1 cellular context compared by ENCODE assay signal in the genomic region with DNA sequence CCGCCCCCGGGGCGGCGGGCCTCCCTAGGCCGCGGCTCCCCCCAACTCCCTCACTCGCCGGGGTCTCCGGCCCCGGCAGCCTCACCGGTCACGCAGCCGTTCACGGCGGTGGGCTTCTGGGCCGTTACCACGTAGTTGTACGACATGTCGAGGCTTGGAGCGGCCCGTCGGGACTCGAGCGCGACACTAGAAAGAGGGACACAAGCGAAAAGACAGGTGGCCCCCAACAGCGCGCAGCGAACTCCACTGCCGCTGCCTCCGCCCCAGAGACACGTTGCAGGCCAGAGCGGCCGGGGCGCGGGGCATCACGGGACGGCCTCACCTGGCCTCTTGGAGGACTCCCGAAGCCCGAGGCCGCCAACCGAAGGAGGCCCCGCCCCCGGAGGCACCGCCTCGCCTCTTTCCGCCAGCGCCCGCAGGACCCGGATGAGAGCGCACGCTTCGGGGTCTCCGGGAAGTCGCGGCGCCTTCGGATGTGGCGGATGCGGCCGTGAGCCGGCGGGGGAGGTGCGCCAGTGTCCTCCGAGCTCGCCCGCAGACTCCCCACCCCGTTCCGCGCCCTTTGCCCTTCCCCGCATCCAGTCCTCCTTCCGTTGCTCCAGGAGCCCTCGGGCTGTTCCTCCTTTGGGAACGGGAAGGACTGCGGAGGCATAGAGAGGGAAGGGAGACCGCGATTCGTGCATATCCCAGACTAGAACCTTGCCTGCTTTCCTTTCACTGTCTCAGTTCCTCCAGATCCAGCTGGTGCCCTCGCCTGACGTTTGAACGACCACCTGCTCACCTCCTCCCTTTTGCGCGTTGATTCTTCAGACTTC.
A peak's percentile ranks its signal among the peaks of the same experiment; 100 is the strongest.
TF ChIP-seq lines count a peak whose summit lies in the region.

A gene (minus strand): TSS at position 283 of the 815 bp plus-strand sequence. CDS start 137 bp downstream, at position 146.
A gene with protein sequence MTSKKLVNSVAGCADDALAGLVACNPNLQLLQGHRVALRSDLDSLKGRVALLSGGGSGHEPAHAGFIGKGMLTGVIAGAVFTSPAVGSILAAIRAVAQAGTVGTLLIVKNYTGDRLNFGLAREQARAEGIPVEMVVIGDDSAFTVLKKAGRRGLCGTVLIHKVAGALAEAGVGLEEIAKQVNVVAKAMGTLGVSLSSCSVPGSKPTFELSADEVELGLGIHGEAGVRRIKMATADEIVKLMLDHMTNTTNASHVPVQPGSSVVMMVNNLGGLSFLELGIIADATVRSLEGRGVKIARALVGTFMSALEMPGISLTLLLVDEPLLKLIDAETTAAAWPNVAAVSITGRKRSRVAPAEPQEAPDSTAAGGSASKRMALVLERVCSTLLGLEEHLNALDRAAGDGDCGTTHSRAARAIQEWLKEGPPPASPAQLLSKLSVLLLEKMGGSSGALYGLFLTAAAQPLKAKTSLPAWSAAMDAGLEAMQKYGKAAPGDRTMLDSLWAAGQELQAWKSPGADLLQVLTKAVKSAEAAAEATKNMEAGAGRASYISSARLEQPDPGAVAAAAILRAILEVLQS (plus strand): TSS at position 406 of the 815 bp plus-strand sequence. CDS start 1,501 bp downstream, outside the sequence.

TF ChIP-seq in K562, 482 proteins besides CTCF, POLR2A, EP300 and RAD21 (continued from another document and continues in another):
- TF ChIP-seq, protein P1, sequence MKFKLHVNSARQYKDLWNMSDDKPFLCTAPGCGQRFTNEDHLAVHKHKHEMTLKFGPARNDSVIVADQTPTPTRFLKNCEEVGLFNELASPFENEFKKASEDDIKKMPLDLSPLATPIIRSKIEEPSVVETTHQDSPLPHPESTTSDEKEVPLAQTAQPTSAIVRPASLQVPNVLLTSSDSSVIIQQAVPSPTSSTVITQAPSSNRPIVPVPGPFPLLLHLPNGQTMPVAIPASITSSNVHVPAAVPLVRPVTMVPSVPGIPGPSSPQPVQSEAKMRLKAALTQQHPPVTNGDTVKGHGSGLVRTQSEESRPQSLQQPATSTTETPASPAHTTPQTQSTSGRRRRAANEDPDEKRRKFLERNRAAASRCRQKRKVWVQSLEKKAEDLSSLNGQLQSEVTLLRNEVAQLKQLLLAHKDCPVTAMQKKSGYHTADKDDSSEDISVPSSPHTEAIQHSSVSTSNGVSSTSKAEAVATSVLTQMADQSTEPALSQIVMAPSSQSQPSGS (CRISPR knock-in tag; IDR thresholded peaks at IDR 0.05) = no peak
- no peak for TF ChIP-seq NFIX (CRISPR knock-in tag; IDR thresholded peaks at IDR 0.05; ENCODE audit: low read depth)
- TF ChIP-seq, protein P2, sequence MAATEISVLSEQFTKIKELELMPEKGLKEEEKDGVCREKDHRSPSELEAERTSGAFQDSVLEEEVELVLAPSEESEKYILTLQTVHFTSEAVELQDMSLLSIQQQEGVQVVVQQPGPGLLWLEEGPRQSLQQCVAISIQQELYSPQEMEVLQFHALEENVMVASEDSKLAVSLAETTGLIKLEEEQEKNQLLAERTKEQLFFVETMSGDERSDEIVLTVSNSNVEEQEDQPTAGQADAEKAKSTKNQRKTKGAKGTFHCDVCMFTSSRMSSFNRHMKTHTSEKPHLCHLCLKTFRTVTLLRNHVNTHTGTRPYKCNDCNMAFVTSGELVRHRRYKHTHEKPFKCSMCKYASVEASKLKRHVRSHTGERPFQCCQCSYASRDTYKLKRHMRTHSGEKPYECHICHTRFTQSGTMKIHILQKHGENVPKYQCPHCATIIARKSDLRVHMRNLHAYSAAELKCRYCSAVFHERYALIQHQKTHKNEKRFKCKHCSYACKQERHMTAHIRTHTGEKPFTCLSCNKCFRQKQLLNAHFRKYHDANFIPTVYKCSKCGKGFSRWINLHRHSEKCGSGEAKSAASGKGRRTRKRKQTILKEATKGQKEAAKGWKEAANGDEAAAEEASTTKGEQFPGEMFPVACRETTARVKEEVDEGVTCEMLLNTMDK (IDR thresholded peaks at IDR 0.05; ENCODE audit: borderline replicate concordance, insufficient read depth, low read depth, low read length, poor library complexity, severe bottlenecking) = peak; percentile 2
- TF ChIP-seq MCM2 (IDR thresholded peaks at IDR 0.05; ENCODE audit: low read depth) = no peak
- no peak for TF ChIP-seq SMARCC2 (IDR thresholded peaks at IDR 0.05; ENCODE audit: low read depth)
- no peak for TF ChIP-seq MTF1 (CRISPR knock-in tag; IDR thresholded peaks at IDR 0.05; ENCODE audit: borderline replicate concordance)
- TF ChIP-seq COPS2 (conservative IDR thresholded peaks at IDR 0.05) = no peak
- TF ChIP-seq, protein P3, sequence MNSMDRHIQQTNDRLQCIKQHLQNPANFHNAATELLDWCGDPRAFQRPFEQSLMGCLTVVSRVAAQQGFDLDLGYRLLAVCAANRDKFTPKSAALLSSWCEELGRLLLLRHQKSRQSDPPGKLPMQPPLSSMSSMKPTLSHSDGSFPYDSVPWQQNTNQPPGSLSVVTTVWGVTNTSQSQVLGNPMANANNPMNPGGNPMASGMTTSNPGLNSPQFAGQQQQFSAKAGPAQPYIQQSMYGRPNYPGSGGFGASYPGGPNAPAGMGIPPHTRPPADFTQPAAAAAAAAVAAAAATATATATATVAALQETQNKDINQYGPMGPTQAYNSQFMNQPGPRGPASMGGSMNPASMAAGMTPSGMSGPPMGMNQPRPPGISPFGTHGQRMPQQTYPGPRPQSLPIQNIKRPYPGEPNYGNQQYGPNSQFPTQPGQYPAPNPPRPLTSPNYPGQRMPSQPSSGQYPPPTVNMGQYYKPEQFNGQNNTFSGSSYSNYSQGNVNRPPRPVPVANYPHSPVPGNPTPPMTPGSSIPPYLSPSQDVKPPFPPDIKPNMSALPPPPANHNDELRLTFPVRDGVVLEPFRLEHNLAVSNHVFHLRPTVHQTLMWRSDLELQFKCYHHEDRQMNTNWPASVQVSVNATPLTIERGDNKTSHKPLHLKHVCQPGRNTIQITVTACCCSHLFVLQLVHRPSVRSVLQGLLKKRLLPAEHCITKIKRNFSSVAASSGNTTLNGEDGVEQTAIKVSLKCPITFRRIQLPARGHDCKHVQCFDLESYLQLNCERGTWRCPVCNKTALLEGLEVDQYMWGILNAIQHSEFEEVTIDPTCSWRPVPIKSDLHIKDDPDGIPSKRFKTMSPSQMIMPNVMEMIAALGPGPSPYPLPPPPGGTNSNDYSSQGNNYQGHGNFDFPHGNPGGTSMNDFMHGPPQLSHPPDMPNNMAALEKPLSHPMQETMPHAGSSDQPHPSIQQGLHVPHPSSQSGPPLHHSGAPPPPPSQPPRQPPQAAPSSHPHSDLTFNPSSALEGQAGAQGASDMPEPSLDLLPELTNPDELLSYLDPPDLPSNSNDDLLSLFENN (IDR thresholded peaks at IDR 0.05; ENCODE audit: low read depth in 2 of 2, low read length in 2 of 2) = 0 out of 4 replicates have a peak, but pooled peaks of 1 of the 2 experiments have one; percentile 28
- TF ChIP-seq MYC (IDR thresholded peaks at IDR 0.05; ENCODE audit: low read depth, low read length) = peak; percentile 92
- peak; percentile 29; the same call in 1 of the 2 replicates for TF ChIP-seq MYC (CRISPR knock-in tag; IDR thresholded peaks at IDR 0.05; ENCODE audit: borderline replicate concordance, low read depth)
- TF ChIP-seq, protein P4, sequence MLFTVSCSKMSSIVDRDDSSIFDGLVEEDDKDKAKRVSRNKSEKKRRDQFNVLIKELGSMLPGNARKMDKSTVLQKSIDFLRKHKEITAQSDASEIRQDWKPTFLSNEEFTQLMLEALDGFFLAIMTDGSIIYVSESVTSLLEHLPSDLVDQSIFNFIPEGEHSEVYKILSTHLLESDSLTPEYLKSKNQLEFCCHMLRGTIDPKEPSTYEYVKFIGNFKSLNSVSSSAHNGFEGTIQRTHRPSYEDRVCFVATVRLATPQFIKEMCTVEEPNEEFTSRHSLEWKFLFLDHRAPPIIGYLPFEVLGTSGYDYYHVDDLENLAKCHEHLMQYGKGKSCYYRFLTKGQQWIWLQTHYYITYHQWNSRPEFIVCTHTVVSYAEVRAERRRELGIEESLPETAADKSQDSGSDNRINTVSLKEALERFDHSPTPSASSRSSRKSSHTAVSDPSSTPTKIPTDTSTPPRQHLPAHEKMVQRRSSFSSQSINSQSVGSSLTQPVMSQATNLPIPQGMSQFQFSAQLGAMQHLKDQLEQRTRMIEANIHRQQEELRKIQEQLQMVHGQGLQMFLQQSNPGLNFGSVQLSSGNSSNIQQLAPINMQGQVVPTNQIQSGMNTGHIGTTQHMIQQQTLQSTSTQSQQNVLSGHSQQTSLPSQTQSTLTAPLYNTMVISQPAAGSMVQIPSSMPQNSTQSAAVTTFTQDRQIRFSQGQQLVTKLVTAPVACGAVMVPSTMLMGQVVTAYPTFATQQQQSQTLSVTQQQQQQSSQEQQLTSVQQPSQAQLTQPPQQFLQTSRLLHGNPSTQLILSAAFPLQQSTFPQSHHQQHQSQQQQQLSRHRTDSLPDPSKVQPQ (CRISPR knock-in tag; IDR thresholded peaks at IDR 0.05; ENCODE audit: borderline replicate concordance) = no peak
- TF ChIP-seq SIN3B (IDR thresholded peaks at IDR 0.05; ENCODE audit: low read depth) = peak; percentile 73
- TF ChIP-seq, protein P5, sequence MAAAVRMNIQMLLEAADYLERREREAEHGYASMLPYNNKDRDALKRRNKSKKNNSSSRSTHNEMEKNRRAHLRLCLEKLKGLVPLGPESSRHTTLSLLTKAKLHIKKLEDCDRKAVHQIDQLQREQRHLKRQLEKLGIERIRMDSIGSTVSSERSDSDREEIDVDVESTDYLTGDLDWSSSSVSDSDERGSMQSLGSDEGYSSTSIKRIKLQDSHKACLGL (CRISPR knock-in tag; IDR thresholded peaks at IDR 0.05; ENCODE audit: borderline replicate concordance, poor library complexity, severe bottlenecking) = peak; percentile 24
- peak in 1 of 3 experiments; percentile 64 for TF ChIP-seq YY1 (IDR thresholded peaks at IDR 0.05; ENCODE audit: borderline replicate concordance in 1 of 3, control insufficient read depth in 1 of 3, extremely low read depth in 1 of 3, insufficient read depth in 3 of 3, insufficient read length in 1 of 3, insufficient replicate concordance in 2 of 3, low read depth in 1 of 3, low read length in 2 of 3)
- TF ChIP-seq CHD4 (IDR thresholded peaks at IDR 0.05; ENCODE audit: insufficient read depth, insufficient replicate concordance, low read depth, low read length, poor library complexity, severe bottlenecking) = no peak
- TF ChIP-seq, protein P6, sequence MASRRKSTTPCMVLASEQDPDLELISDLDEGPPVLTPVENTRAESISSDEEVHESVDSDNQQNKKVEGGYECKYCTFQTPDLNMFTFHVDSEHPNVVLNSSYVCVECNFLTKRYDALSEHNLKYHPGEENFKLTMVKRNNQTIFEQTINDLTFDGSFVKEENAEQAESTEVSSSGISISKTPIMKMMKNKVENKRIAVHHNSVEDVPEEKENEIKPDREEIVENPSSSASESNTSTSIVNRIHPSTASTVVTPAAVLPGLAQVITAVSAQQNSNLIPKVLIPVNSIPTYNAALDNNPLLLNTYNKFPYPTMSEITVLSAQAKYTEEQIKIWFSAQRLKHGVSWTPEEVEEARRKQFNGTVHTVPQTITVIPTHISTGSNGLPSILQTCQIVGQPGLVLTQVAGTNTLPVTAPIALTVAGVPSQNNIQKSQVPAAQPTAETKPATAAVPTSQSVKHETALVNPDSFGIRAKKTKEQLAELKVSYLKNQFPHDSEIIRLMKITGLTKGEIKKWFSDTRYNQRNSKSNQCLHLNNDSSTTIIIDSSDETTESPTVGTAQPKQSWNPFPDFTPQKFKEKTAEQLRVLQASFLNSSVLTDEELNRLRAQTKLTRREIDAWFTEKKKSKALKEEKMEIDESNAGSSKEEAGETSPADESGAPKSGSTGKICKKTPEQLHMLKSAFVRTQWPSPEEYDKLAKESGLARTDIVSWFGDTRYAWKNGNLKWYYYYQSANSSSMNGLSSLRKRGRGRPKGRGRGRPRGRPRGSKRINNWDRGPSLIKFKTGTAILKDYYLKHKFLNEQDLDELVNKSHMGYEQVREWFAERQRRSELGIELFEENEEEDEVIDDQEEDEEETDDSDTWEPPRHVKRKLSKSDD (conservative IDR thresholded peaks at IDR 0.05; ENCODE audit: low read length) = no peak
- no peak for TF ChIP-seq ZNF384 (IDR thresholded peaks at IDR 0.05; ENCODE audit: low read depth, low read length)
- no peak for TF ChIP-seq EHMT2 (IDR thresholded peaks at IDR 0.05)
- 0 out of 2 replicates have a peak, but pooled peaks have one; percentile 11 for TF ChIP-seq TAF7 (tag; IDR thresholded peaks at IDR 0.05)
- TF ChIP-seq ETV5 (CRISPR knock-in tag; IDR thresholded peaks at IDR 0.05; ENCODE audit: low read depth) = no peak
- no peak for TF ChIP-seq ZNF347 (CRISPR knock-in tag; IDR thresholded peaks at IDR 0.05; ENCODE audit: low read depth)
- TF ChIP-seq, protein P7, sequence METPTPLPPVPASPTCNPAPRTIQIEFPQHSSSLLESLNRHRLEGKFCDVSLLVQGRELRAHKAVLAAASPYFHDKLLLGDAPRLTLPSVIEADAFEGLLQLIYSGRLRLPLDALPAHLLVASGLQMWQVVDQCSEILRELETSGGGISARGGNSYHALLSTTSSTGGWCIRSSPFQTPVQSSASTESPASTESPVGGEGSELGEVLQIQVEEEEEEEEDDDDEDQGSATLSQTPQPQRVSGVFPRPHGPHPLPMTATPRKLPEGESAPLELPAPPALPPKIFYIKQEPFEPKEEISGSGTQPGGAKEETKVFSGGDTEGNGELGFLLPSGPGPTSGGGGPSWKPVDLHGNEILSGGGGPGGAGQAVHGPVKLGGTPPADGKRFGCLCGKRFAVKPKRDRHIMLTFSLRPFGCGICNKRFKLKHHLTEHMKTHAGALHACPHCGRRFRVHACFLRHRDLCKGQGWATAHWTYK (CRISPR knock-in tag; IDR thresholded peaks at IDR 0.05) = peak; percentile 32; the same call in 1 of the 2 replicates
- peak in 1 of 2 experiments; percentile 86; a peak in 2 of 4 replicates for TF ChIP-seq HDAC1 (IDR thresholded peaks at IDR 0.05)
- TF ChIP-seq, protein P8, sequence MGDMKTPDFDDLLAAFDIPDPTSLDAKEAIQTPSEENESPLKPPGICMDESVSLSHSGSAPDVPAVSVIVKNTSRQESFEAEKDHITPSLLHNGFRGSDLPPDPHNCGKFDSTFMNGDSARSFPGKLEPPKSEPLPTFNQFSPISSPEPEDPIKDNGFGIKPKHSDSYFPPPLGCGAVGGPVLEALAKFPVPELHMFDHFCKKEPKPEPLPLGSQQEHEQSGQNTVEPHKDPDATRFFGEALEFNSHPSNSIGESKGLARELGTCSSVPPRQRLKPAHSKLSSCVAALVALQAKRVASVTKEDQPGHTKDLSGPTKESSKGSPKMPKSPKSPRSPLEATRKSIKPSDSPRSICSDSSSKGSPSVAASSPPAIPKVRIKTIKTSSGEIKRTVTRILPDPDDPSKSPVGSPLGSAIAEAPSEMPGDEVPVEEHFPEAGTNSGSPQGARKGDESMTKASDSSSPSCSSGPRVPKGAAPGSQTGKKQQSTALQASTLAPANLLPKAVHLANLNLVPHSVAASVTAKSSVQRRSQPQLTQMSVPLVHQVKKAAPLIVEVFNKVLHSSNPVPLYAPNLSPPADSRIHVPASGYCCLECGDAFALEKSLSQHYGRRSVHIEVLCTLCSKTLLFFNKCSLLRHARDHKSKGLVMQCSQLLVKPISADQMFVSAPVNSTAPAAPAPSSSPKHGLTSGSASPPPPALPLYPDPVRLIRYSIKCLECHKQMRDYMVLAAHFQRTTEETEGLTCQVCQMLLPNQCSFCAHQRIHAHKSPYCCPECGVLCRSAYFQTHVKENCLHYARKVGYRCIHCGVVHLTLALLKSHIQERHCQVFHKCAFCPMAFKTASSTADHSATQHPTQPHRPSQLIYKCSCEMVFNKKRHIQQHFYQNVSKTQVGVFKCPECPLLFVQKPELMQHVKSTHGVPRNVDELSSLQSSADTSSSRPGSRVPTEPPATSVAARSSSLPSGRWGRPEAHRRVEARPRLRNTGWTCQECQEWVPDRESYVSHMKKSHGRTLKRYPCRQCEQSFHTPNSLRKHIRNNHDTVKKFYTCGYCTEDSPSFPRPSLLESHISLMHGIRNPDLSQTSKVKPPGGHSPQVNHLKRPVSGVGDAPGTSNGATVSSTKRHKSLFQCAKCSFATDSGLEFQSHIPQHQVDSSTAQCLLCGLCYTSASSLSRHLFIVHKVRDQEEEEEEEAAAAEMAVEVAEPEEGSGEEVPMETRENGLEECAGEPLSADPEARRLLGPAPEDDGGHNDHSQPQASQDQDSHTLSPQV (IDR thresholded peaks at IDR 0.05) = no peak; the same call in 1 of the 2 replicates
